In genomic region chr16:55242667-55243066, GRCh38 we compare ENCODE assay signal across 2 cellular contexts.
TF ChIP-seq lines count a peak whose summit lies in the region.

No MANE protein-coding gene starts in this region.

TF ChIP-seq in HCT116, 20 proteins besides CTCF, POLR2A, EP300 and RAD21 (continued from another document):
- TF ChIP-seq YY1 (IDR thresholded peaks at IDR 0.05; ENCODE audit: extremely low read depth, insufficient replicate concordance, low read depth, low read length), result no peak
- TF ChIP-seq EZH2phosphoT487 (IDR thresholded peaks at IDR 0.05; ENCODE audit: borderline replicate concordance), result no peak
- TF ChIP-seq SP1 (IDR thresholded peaks at IDR 0.05; ENCODE audit: low read depth), result no peak
- no peak for TF ChIP-seq POLR2AphosphoS5 (IDR thresholded peaks at IDR 0.05; ENCODE audit: low read depth, low read length)

TF ChIP-seq in GM12878, 131 proteins besides CTCF, POLR2A, EP300 and RAD21:
- TF ChIP-seq ZBTB40 (IDR thresholded peaks at IDR 0.05; ENCODE audit: borderline replicate concordance) (no peak), RB1 (IDR thresholded peaks at IDR 0.05; ENCODE audit: borderline replicate concordance) (no peak), TCF12 (IDR thresholded peaks at IDR 0.05; ENCODE audit: low read depth, low read length) (no peak), SP1 (IDR thresholded peaks at IDR 0.05; ENCODE audit: low read depth, low read length) (no peak), ZNF207 (IDR thresholded peaks at IDR 0.05; ENCODE audit: borderline replicate concordance) (no peak)
